9 cellular contexts compared by ENCODE assay signal in genomic region chr20:61263084-61263695, GRCh38. TPM values are rescaled to one million over a fixed set of nuclear protein-coding genes. Genes with fewer than 3 reads are reported as not detected.
A peak's percentile ranks its signal among the peaks of the same experiment; 100 is the strongest.
DNase-seq lines count a peak whose midpoint lies in the region; ATAC-seq and TF ChIP-seq lines count a peak whose summit lies in the region.
"Had no signal": no experiment of that assay in that cellular context is flagged by ENCODE, and none has a peak within 500 bp of the region (broad histone marks: within the 10 kb centered on the region; RNA-seq: fewer than 3 reads in every experiment).

No MANE protein-coding gene starts in this region.

- in situ Hi-C loops in Caki2 (cut with HindIII; ENCODE audit: low pct_unique_long_range_greater_than_20kb, low sequenced_read_pairs) (no loop called here), astrocyte of the cerebellum (cut with HindIII; ENCODE audit: low sequenced_read_pairs) (no loop called here)

- peak; percentile 19 for DNase-seq in Caki2 (ENCODE audit: low read depth)
- no peak for DNase-seq in LNCaP clone FGC (ENCODE audit: low read depth)
- DNase-seq in astrocyte of the cerebellum (ENCODE audit: low read depth) = no peak
- DNase-seq in mesothelial cell of epicardium (ENCODE audit: low spot score in 2 of 2, unreplicated experiment in 2 of 2) = peak in 1 of 2 experiments; percentile 60
- DNase-seq in NCI-H524 treated with DMSO at 0.1 percent for 48 hours (lab: John Stamatoyannopoulos, UW) = no peak
- DNase-seq in globus pallidus (ENCODE audit: low spot score) = no peak

- H3K4me3 Mint-ChIP-seq in mesothelial cell of epicardium = no peak overlapping the region
- H3K4me3 Mint-ChIP-seq: IgD-negative memory B cell had no signal

- ATAC-seq in HG03280 (IDR thresholded peaks at IDR 0.05; ENCODE audit: unreplicated experiment) (no peak), HG02840 (IDR thresholded peaks at IDR 0.05; ENCODE audit: low FRiP score, unreplicated experiment) (no peak)

- peaks cover 11% of the 10 kb centered on the region for H3K9me3 Mint-ChIP-seq in mesothelial cell of epicardium

- TF ChIP-seq CTCF in LNCaP clone FGC (IDR thresholded peaks at IDR 0.05; ENCODE audit: control insufficient read depth, extremely low read depth, insufficient read depth) (peak; percentile 55), astrocyte of the cerebellum (IDR thresholded peaks at IDR 0.05; ENCODE audit: low read depth, low read length, missing control alignments) (peak; percentile 99), mesothelial cell of epicardium (IDR thresholded peaks at IDR 0.05; ENCODE audit: unreplicated experiment) (peak; percentile 90)

- no peak overlapping the region for H3K27ac Mint-ChIP-seq in mesothelial cell of epicardium
- H3K27ac Mint-ChIP-seq: IgD-negative memory B cell had no signal

- no peaks in the 10 kb centered on the region for H3K4me1 Mint-ChIP-seq in mesothelial cell of epicardium
- H3K4me1 Mint-ChIP-seq: IgD-negative memory B cell had no signal

- H3K27me3 Mint-ChIP-seq in mesothelial cell of epicardium (ENCODE audit: low read depth) = peaks cover 85% of the 10 kb centered on the region

- H3K4me3 ChIP-seq in LNCaP clone FGC (ENCODE audit: low read depth, low read length) = no peak overlapping the region
- H3K4me3 ChIP-seq in astrocyte of the cerebellum (ENCODE audit: low read depth, low read length) = no peak overlapping the region

- H3K36me3 Mint-ChIP-seq in mesothelial cell of epicardium = no peaks in the 10 kb centered on the region

RNA-seq across cellular contexts. Expression of gene CDH4, which starts 11.1 kb away (rescaled TPM):
- 2.7 and 3.5 TPM in 2 replicates for total RNA-seq in Caki2 (2014; rRNA removed; shearing (Covaris generic); ENCODE audit: low replicate concordance)
- total RNA-seq in mesothelial cell of epicardium = 1.1 to 1.7 TPM (median 1.6 TPM) in 3 replicates
